In the genomic region with DNA sequence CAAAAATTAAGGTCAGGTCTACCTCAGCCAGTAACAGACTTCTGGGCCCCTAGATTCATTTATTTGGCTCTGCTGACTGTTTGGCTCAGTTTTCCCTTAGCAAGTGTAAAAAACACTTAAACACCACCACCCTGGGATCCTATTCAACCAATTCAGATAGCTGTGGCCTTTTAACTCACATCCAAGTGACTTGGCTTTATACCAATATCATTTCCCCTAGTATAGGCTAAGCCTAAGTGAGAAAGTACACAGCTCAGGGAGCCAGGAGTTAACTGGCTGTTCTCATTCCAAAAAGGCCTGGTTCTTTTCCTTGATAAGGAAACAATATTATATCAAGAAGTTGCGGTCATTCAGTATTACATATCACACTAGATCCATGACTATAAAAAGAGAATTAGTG, we compare ENCODE assay signal across 16 cellular contexts.
DNase-seq lines count a peak whose midpoint lies in the region; ATAC-seq and TF ChIP-seq lines count a peak whose summit lies in the region.
"Had no signal": no experiment of that assay in that cellular context is flagged by ENCODE, and none has a peak within 500 bp of the region (broad histone marks: within the 10 kb centered on the region; RNA-seq: fewer than 3 reads in every experiment).

No MANE protein-coding gene starts in this region.

- no peak overlapping the region for H3K9ac ChIP-seq in neural progenitor cell

- no peak overlapping the region for H2AFZ ChIP-seq in neural progenitor cell (replicated peaks)

- H3K4me3 Mint-ChIP-seq in nephron (no peak overlapping the region), neural progenitor cell (no peak overlapping the region)

- no peaks in the 10 kb centered on the region for H4K20me1 ChIP-seq in neural progenitor cell (ENCODE audit: low read depth)

- H3K4me3 ChIP-seq in neural progenitor cell, result no peak overlapping the region
- H3K4me3 ChIP-seq: SJSA1 had no signal

- no peaks in the 10 kb centered on the region for H3K9me3 ChIP-seq in neural progenitor cell (ENCODE audit: low read depth)
- H3K9me3 ChIP-seq: Caco-2, SJSA1 had no signal

- H3K27me3 Mint-ChIP-seq in nephron (ENCODE audit: low read depth), result no peaks in the 10 kb centered on the region
- no peaks in the 10 kb centered on the region for H3K27me3 Mint-ChIP-seq in neural progenitor cell (ENCODE audit: insufficient read depth, low read depth)

- no peak overlapping the region for H3K27ac ChIP-seq in neural progenitor cell
- H3K27ac ChIP-seq: RWPE1, SJSA1 had no signal

- no peaks in the 10 kb centered on the region for H3F3A ChIP-seq in neural progenitor cell (ENCODE audit: low read depth)

- H3K27ac Mint-ChIP-seq in nephron (peak overlapping the region in 2 of 3 experiments; percentile 9 to 89), neural progenitor cell (no peak overlapping the region)

- H3K36me3 ChIP-seq in neural progenitor cell, result no peaks in the 10 kb centered on the region
- H3K36me3 ChIP-seq: SJSA1 had no signal

- peaks cover 6% of the 10 kb centered on the region for H3K4me1 ChIP-seq in neural progenitor cell
- H3K4me1 ChIP-seq: SJSA1 had no signal

- no peak for TF ChIP-seq CTCF in nephron (IDR thresholded peaks at IDR 0.05; ENCODE audit: unreplicated experiment in 3 of 3)
- TF ChIP-seq CTCF in neural progenitor cell (IDR thresholded peaks at IDR 0.05), result no peak

- H3K9me3 Mint-ChIP-seq in nephron (no peaks in the 10 kb centered on the region), neural progenitor cell (peaks cover 4% of the 10 kb centered on the region)

- DNase-seq in NCI-H1092 treated with DMSO at 0.1 percent for 48 hours (lab: John Stamatoyannopoulos, UW) (peak; percentile 75), NCI-H2029 treated with DMSO at 0.1 percent for 48 hours (lab: John Stamatoyannopoulos, UW) (peak; percentile 92), dermis microvascular lymphatic vessel endothelial cell (ENCODE audit: low read depth in 2 of 2) (peak; percentile 3 to 28), neural progenitor cell (ENCODE audit: low spot score) (no peak), COLO668 (lab: John Stamatoyannopoulos, UW; ENCODE audit: unreplicated experiment) (no peak)
- DNase-seq: Caco-2, DMS153, GOT3, MV-4-11, NCI-H1694, NCI-H524 treated with DMSO at 0.1 percent for 48 hours, PC-3 had no signal

- no peak for ATAC-seq in activated CD4-positive, CD25-positive, alpha-beta regulatory T cell treated with anti-CD3 and anti-CD28 coated beads, Interleukin-2, amount 50 U/mL, for 24 hours
- ATAC-seq: PC-3 had no signal

- H3K4me2 ChIP-seq in neural progenitor cell, result no peak overlapping the region

- peaks cover 23% of the 10 kb centered on the region for H3K36me3 Mint-ChIP-seq in nephron (ENCODE audit: low read depth)
- H3K36me3 Mint-ChIP-seq in neural progenitor cell, result no peaks in the 10 kb centered on the region

- H3K79me2 ChIP-seq in neural progenitor cell (ENCODE audit: low read depth), result no peaks in the 10 kb centered on the region

- peaks cover 37% of the 10 kb centered on the region for H3K4me1 Mint-ChIP-seq in nephron
- H3K4me1 Mint-ChIP-seq in neural progenitor cell, result peaks cover 13% of the 10 kb centered on the region

- H3K27me3 ChIP-seq in neural progenitor cell, result no peaks in the 10 kb centered on the region
- H3K27me3 ChIP-seq: SJSA1 had no signal

Comparison
In these comparisons a context has a peak if more than half of its experiments do, and no peak if none do; other contexts are left out.
1. DNase-seq: peak in NCI-H1092 treated with DMSO at 0.1 percent for 48 hours (single experiment), NCI-H2029 treated with DMSO at 0.1 percent for 48 hours (single experiment) and dermis microvascular lymphatic vessel endothelial cell (2 of 2); none in neural progenitor cell (single experiment) and COLO668 (single experiment).